In the genomic region with DNA sequence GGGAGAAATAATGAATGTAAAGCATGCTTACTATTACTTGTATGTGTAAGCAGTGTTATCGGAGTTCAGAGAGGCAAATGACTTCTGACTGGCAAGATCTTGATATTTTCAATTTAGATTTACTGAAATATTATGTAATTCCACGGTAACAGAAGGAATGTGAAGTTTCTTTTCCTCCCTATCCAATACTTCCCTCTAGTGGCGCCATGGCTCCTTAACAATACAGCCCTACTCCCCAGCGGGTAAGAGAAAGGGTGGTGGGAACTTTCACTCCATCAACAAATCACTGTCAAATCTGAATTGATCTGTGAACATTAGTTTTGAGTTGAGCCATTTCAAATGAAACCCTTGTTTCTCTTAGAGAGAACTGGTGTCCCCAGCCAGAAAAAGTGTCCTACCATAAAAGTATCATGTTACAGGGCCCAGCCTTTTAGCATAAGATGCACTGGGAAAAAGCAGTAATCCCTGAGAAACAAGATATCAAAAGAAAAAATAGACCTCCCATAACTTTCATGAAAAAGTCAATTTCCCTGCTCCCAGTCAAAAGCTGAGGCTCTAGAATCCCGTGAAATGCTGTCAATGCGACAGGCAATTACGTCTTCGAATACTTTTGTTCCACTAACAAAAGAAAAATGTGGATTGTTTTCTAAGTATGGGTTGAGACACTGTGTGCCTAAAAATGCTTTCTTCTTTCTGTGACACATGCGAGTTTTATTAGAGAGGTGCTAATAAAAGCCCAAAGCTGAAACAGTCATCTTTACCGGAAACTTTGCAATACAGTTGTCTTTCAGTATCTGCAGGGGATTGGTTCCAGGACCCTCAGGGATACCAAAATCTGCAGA, we compare ENCODE assay signal across 8 cellular contexts. TPM values are rescaled to one million over a fixed set of nuclear protein-coding genes. Genes with fewer than 3 reads are reported as not detected.
DNase-seq lines count a peak whose midpoint lies in the region; ATAC-seq and TF ChIP-seq lines count a peak whose summit lies in the region.

No MANE protein-coding gene starts in this region.

- no peaks in the 10 kb centered on the region for H3K36me3 ChIP-seq in A673 (ENCODE audit: insufficient read depth, low read length, poor library complexity, severe bottlenecking)
- H3K36me3 ChIP-seq in prostate gland: no peaks in the 10 kb centered on the region
- no peaks in the 10 kb centered on the region for H3K36me3 ChIP-seq in aorta (ENCODE audit: control insufficient read depth in 1 of 2, insufficient read depth in 2 of 2, low read length in 1 of 2)

- H3K9me3 ChIP-seq in A673 (ENCODE audit: low read depth, low read length, poor library complexity, severe bottlenecking): no peaks in the 10 kb centered on the region
- no peaks in the 10 kb centered on the region for H3K9me3 ChIP-seq in prostate gland
- H3K9me3 ChIP-seq in aorta (ENCODE audit: control insufficient read depth, low read length): no peaks in the 10 kb centered on the region

- CTCF ChIA-PET in A673 (lab: Charles Lee): no interaction called here
- CTCF ChIA-PET in RWPE1 (lab: Yijun Ruan, JAX): no interaction called here

- peak; percentile 76 for TF ChIP-seq CTCF in A673 (conservative IDR thresholded peaks at IDR 0.05; ENCODE audit: low read depth, low read length)
- TF ChIP-seq CTCF in GM12875 (IDR thresholded peaks at IDR 0.05; ENCODE audit: borderline replicate concordance, insufficient read depth, low read depth, low read length): peak; percentile 36; the same call in 1 of the 2 replicates
- TF ChIP-seq CTCF in RWPE1 (conservative IDR thresholded peaks at IDR 0.05; ENCODE audit: low read depth): peak; percentile 82
- peak in 3 of 4 experiments; percentile 14 to 56 (median 43) for TF ChIP-seq CTCF in prostate gland (IDR thresholded peaks at IDR 0.05)

- POLR2A ChIA-PET in A673 (lab: Charles Lee; ENCODE audit: low non-redundant PET) (no interaction called here), RWPE1 (lab: Yijun Ruan, JAX; ENCODE audit: low non-redundant PET) (no interaction called here)

- TF ChIP-seq POLR2A in prostate gland (IDR thresholded peaks at IDR 0.05): no peak

- 39% methylated on average over 10 of the region's 10 CpGs for WGBS in prostate gland
- 47 to 48% methylated on average over 10 of the region's 10 CpGs for WGBS in aorta, 2 donors

- no TSS peak for BruUV-seq in A673 (replicated peaks; lab: Mats Ljungman, UMichigan)

- H3K4me1 ChIP-seq in A673 (ENCODE audit: insufficient read depth, low read length, poor library complexity, severe bottlenecking): no peaks in the 10 kb centered on the region
- H3K4me1 ChIP-seq in prostate gland (replicated peaks): no peaks in the 10 kb centered on the region
- H3K4me1 ChIP-seq in aorta (ENCODE audit: control insufficient read depth in 1 of 2, insufficient read depth in 2 of 2, low read length in 2 of 2): peaks cover 0 to 4% of the 10 kb centered on the region in 2 donors

- no peak for ATAC-seq in aorta (ENCODE audit: low FRiP score)
- ATAC-seq in HG03354 (IDR thresholded peaks at IDR 0.05; ENCODE audit: poor library complexity, severe bottlenecking, unreplicated experiment): no peak

- intact Hi-C loops in A673 (cut with micrococcal nuclease; ENCODE audit: unreplicated experiment): no loop called here
- intact Hi-C loops in prostate gland (cut with DNase I): no loop called here
- intact Hi-C loops in aorta (cut with DNase I): no loop called here

- no peaks in the 10 kb centered on the region for H3K27me3 ChIP-seq in A673 (replicated peaks; ENCODE audit: insufficient read depth, low read depth, low read length, poor library complexity)
- no peaks in the 10 kb centered on the region for H3K27me3 ChIP-seq in prostate gland (replicated peaks; ENCODE audit: insufficient read depth)
- no peaks in the 10 kb centered on the region for H3K27me3 ChIP-seq in aorta (ENCODE audit: control insufficient read depth in 1 of 2, insufficient read depth in 2 of 2, low read length in 1 of 2)

- H3K27ac ChIP-seq in A673 (ENCODE audit: low read depth, low read length, poor library complexity, severe bottlenecking) (no peak overlapping the region), RWPE1 (no peak overlapping the region), prostate gland (no peak overlapping the region), aorta (ENCODE audit: low read depth in 1 of 2, low read length in 2 of 2) (no peak overlapping the region)

- H3K4me3 ChIP-seq in A673 (ENCODE audit: low read depth, low read length, poor library complexity, severe bottlenecking) (no peak overlapping the region), GM12875 (ENCODE audit: low read depth, low read length) (no peak overlapping the region), prostate gland (no peak overlapping the region), aorta (ENCODE audit: low read length in 2 of 2) (no peak overlapping the region)

- DNase-seq in A673 (ENCODE audit: low spot score) (peak; percentile 76), RWPE1 (ENCODE audit: low spot score) (peak; percentile 66), fibroblast of peridontal ligament (ENCODE audit: extremely low read depth) (peak; percentile 83), prostate gland (ENCODE audit: low spot score) (no peak), aorta (no peak), NCI-H2196 (lab: John Stamatoyannopoulos, UW; ENCODE audit: unreplicated experiment) (no peak)

RNA-seq across cellular contexts. Expression of gene COX7A2, which starts 12.9 kb away (rescaled TPM):
- total RNA-seq in A673 (2021) (442 and 451 TPM in 2 replicates), prostate gland (100 to 1,000 TPM; 136 to 724 TPM), aorta (100 to 1,000 TPM; 199 to 312 TPM)
- polyA plus RNA-seq in aorta: 1,000 to 10,000 TPM in 1 of 2 donors, 100 to 1,000 TPM in 1; 299 to 1,052 TPM

RNA-seq across cellular contexts. Expression of gene COL12A1, which starts 24.9 kb away (rescaled TPM):
- total RNA-seq in A673 (2021) (9.3 and 9.5 TPM in 2 replicates), prostate gland (10 to 100 TPM in 1 of 2 donors, 1 to 10 TPM in 1; 8.6 to 40.6 TPM), aorta (100 to 1,000 TPM; 150 to 214 TPM)
- 10 to 100 TPM; 11.8 to 43.5 TPM for polyA plus RNA-seq in aorta

RNA-seq across cellular contexts. Expression of gene TMEM30A, which starts 53.9 kb away (rescaled TPM):
- 54.2 and 63.9 TPM in 2 replicates for total RNA-seq in A673 (2021)
- total RNA-seq in prostate gland: 10 to 100 TPM; 60.5 to 82.3 TPM
- total RNA-seq in aorta: 100 to 1,000 TPM; 133 to 164 TPM
- 10 to 100 TPM; 66.5 to 80.8 TPM for polyA plus RNA-seq in aorta

Comparison
In these comparisons a context has a peak if more than half of its experiments do, and no peak if none do; other contexts are left out.
1. DNase-seq: peak in A673 (single experiment), RWPE1 (single experiment) and fibroblast of peridontal ligament (single experiment); none in prostate gland (single experiment), aorta (0 of 2) and NCI-H2196 (single experiment).
2. Peak in every context shown above with its lines, with median percentiles within 50 percentile points of each other: CTCF ChIP-seq.